In the genomic region with DNA sequence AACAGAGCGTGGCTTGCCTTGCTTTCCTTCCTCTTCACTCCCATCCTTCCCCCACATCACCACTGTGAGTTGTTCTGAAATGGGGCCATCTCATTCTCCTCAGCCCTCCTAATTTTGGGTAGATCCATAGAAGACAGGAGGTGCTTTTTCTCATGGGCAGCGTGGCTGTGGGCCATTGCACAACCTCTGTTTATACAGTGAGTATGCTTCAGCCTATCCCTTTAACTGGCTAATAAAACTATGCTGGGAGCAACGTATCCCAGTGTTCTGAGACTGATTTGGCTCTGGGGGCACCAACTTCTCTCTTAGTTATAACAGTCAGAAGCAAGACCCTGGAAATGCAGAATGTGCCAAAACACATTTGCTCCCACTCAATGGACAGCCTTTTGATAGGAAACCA, we compare ENCODE assay signal across 11 cellular contexts.
DNase-seq lines count a peak whose midpoint lies in the region; ATAC-seq and TF ChIP-seq lines count a peak whose summit lies in the region.
"Had no signal": no experiment of that assay in that cellular context is flagged by ENCODE, and none has a peak within 500 bp of the region (broad histone marks: within the 10 kb centered on the region; RNA-seq: fewer than 3 reads in every experiment).

No MANE protein-coding gene starts in this region.

- H3K4me3 Mint-ChIP-seq in activated CD8-positive, alpha-beta T cell treated with anti-CD3 and anti-CD28 coated beads for 36 hours, result peak overlapping the region; percentile 37

- intact Hi-C loops in Right ventricle myocardium inferior (cut with DNase I), result loop anchor here (5.0 kb wide), 1 partner anchor 34 kb away; no protein-coding TSS in a partner anchor
- intact Hi-C loops in cardiac septum (cut with DNase I), result no loop called here
- intact Hi-C loops in activated CD8-positive, alpha-beta T cell treated with anti-CD3 and anti-CD28 coated beads for 36 hours (cut with micrococcal nuclease), result no loop called here
- intact Hi-C loops in vagina (cut with DNase I), result no loop called here

- H3K9ac ChIP-seq in iPS-20b (ENCODE audit: low read depth, low read length), result no peak overlapping the region; the same call in 1 of the 2 replicates
- H3K9ac ChIP-seq: BLaER1 treated with 17β-estradiol and CSF1 and Interleukin-3, amounts not matched to agents 10 nM and 100 nM had no signal

- TF ChIP-seq POLR2A in vagina (IDR thresholded peaks at IDR 0.05), result no peak

- CTCF ChIA-PET in activated CD8-positive, alpha-beta T cell treated with anti-CD3 and anti-CD28 coated beads for 36 hours (lab: Charles Lee), result interaction anchor here (0.6 to 5.6 kb wide), 5 partner anchors 9 to 323 kb away, joined by 3 to 52 read pairs (median 5); no protein-coding TSS in a partner anchor

- H3K27me3 ChIP-seq in iPS-20b (ENCODE audit: insufficient read depth, low read length) (no peaks in the 10 kb centered on the region), vagina (no peaks in the 10 kb centered on the region)
- H3K27me3 ChIP-seq: BLaER1 treated with 17β-estradiol and CSF1 and Interleukin-3, amounts not matched to agents 10 nM and 100 nM had no signal

- H3K4me1 ChIP-seq in iPS-20b (ENCODE audit: insufficient read depth, low read length) (peaks cover 29% of the 10 kb centered on the region), vagina (peaks cover 68% of the 10 kb centered on the region)

- H3K27ac ChIP-seq in iPS-20b (ENCODE audit: low read length) (peak overlapping the region; percentile 16), vagina (peak overlapping the region; percentile 54)
- H3K27ac ChIP-seq: BLaER1 treated with 17β-estradiol and CSF1 and Interleukin-3, amounts not matched to agents 10 nM and 100 nM had no signal

- peaks cover 8% of the 10 kb centered on the region for H3K36me3 Mint-ChIP-seq in activated CD8-positive, alpha-beta T cell treated with anti-CD3 and anti-CD28 coated beads for 36 hours (ENCODE audit: low read depth)

- no peaks in the 10 kb centered on the region for H3K9me3 Mint-ChIP-seq in activated CD8-positive, alpha-beta T cell treated with anti-CD3 and anti-CD28 coated beads for 36 hours

- POLR2A ChIA-PET in activated CD8-positive, alpha-beta T cell treated with anti-CD3 and anti-CD28 coated beads for 36 hours (lab: Charles Lee), result interaction anchor here (1.2 to 2.2 kb wide), 4 partner anchors 8 to 63 kb away, joined by 5 to 8 read pairs (median 6); no protein-coding TSS in a partner anchor

- H3K36me3 ChIP-seq in iPS-20b (ENCODE audit: insufficient read depth, low read depth, low read length), result no peaks in the 10 kb centered on the region
- no peaks in the 10 kb centered on the region for H3K36me3 ChIP-seq in vagina
- H3K36me3 ChIP-seq: BLaER1 treated with 17β-estradiol and CSF1 and Interleukin-3, amounts not matched to agents 10 nM and 100 nM had no signal

- DNase-seq in Right ventricle myocardium inferior (ENCODE audit: missing footprints), result no peak
- no peak for DNase-seq in cardiac septum (ENCODE audit: low spot score)
- DNase-seq in activated CD8-positive, alpha-beta T cell treated with anti-CD3 and anti-CD28 coated beads for 36 hours, result no peak
- DNase-seq in vagina (ENCODE audit: extremely low spot score in 2 of 2), result no peak
- no peak for DNase-seq in putamen (ENCODE audit: low spot score)
- DNase-seq in NCI-H2227 (lab: John Stamatoyannopoulos, UW; ENCODE audit: unreplicated experiment), result no peak
- DNase-seq: SHP77 treated with DMSO at 0.1 percent for 48 hours had no signal

- no peaks in the 10 kb centered on the region for H3K9me3 ChIP-seq in iPS-20b (ENCODE audit: insufficient read depth, low read depth, low read length)
- H3K9me3 ChIP-seq in vagina, result no peaks in the 10 kb centered on the region
- H3K9me3 ChIP-seq: BLaER1 treated with 17β-estradiol and CSF1 and Interleukin-3, amounts not matched to agents 10 nM and 100 nM had no signal

- peaks cover 87% of the 10 kb centered on the region for H3K4me1 Mint-ChIP-seq in activated CD8-positive, alpha-beta T cell treated with anti-CD3 and anti-CD28 coated beads for 36 hours (ENCODE audit: low read depth)

- no peaks in the 10 kb centered on the region for H3K27me3 Mint-ChIP-seq in activated CD8-positive, alpha-beta T cell treated with anti-CD3 and anti-CD28 coated beads for 36 hours

- H3K27ac Mint-ChIP-seq in activated CD8-positive, alpha-beta T cell treated with anti-CD3 and anti-CD28 coated beads for 36 hours, result peak overlapping the region; percentile 91

- H3K4me3 ChIP-seq in iPS-20b (ENCODE audit: low read length) (no peak overlapping the region), vagina (no peak overlapping the region)
- H3K4me3 ChIP-seq: BLaER1 treated with 17β-estradiol and CSF1 and Interleukin-3, amounts not matched to agents 10 nM and 100 nM; K562 had no signal

- no peak for TF ChIP-seq CTCF in activated CD8-positive, alpha-beta T cell treated with anti-CD3 and anti-CD28 coated beads for 36 hours (IDR thresholded peaks at IDR 0.05)
- no peak for TF ChIP-seq CTCF in vagina (IDR thresholded peaks at IDR 0.05)

- peak; percentile 51 for ATAC-seq in Right ventricle myocardium inferior
- ATAC-seq in activated CD8-positive, alpha-beta T cell treated with anti-CD3 and anti-CD28 coated beads for 36 hours, result no peak
- ATAC-seq in HG03025 (IDR thresholded peaks at IDR 0.05; ENCODE audit: low FRiP score, unreplicated experiment), result no peak
- ATAC-seq: K562 had no signal
